Comparison of ENCODE assay signal across 8 cellular contexts in the genomic region with DNA sequence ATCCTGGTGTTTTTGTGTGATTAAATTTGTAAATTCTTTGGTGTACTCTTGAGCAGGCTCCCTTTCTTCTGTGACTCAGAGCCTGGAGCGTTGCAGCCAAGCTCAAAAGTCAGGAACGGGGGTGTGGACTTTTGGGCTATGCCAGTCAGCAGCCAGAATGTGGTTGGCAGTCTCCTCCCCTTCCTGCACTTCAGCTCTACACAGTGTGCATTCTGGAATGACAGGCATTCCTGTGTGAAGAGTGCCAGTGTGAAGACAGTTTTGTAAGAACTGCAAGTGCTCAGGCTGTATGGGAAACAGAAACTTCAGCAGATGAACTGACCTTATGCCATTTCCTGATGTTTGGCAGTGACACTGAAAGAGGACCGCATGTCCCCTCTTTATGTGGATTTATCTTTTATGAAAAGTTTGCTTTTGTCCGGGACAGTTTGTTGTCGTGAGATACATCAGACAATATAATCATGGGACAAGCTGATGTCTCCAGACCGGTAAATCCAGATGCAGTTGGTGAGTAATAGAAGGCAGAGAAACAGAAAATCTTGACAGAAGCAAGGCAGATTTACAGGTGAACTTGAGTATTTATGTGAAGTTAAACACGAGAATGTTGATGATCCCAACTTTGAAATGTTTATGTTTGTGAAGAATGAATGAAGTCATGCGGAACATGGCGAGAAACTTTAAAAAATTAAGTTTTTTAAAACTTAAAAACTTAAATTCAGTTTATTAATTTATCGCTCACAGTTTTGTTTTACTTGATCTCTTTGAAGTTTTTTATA.
DNase-seq lines count a peak whose midpoint lies in the region; ATAC-seq and TF ChIP-seq lines count a peak whose summit lies in the region.

No MANE protein-coding gene starts in this region.

- H3K36me3 ChIP-seq in adipocyte (ENCODE audit: control insufficient read depth, insufficient read depth, low read length, severe bottlenecking) = no peaks in the 10 kb centered on the region
- no peaks in the 10 kb centered on the region for H3K36me3 ChIP-seq in CD4-positive, alpha-beta memory T cell (ENCODE audit: insufficient read depth, low read length)

- H3K27me3 Mint-ChIP-seq in progenitor cell of endocrine pancreas = no peaks in the 10 kb centered on the region
- no peaks in the 10 kb centered on the region for H3K27me3 Mint-ChIP-seq in CD4-positive, alpha-beta memory T cell

- intact Hi-C loops in left cardiac atrium (cut with DNase I) = no loop called here
- intact Hi-C loops in CD4-positive, alpha-beta memory T cell (cut with micrococcal nuclease) = no loop called here

- peak overlapping the region; percentile 38 for H3K27ac Mint-ChIP-seq in progenitor cell of endocrine pancreas
- peak overlapping the region in 3 of 7 donors; percentile 37 to 85 (median 80) for H3K27ac Mint-ChIP-seq in CD4-positive, alpha-beta memory T cell

- H3K4me1 Mint-ChIP-seq in progenitor cell of endocrine pancreas (ENCODE audit: low read depth) = peaks cover 6% of the 10 kb centered on the region
- peaks cover 3 to 8% (median 7%) of the 10 kb centered on the region in 4 donors for H3K4me1 Mint-ChIP-seq in CD4-positive, alpha-beta memory T cell

- POLR2A ChIA-PET in CD4-positive, alpha-beta memory T cell (lab: Charles Lee; ENCODE audit: partially characterized antibody) = interaction anchor here (0.6 kb wide), 1 partner anchor 68 kb away, joined by 3 read pairs; the partner anchor contains the start of gene RCC1

- no peaks in the 10 kb centered on the region for H3K27me3 ChIP-seq in adipocyte (replicated peaks; ENCODE audit: control insufficient read depth, insufficient read depth, low read length)
- no peaks in the 10 kb centered on the region for H3K27me3 ChIP-seq in CD4-positive, alpha-beta memory T cell (ENCODE audit: insufficient read depth, low read length)

- H3K4me3 ChIP-seq in adipocyte (ENCODE audit: low read length) = peak overlapping the region; percentile 78
- H3K4me3 ChIP-seq in CD4-positive, alpha-beta memory T cell (ENCODE audit: low read length in 2 of 2) = no peak overlapping the region

- no peak overlapping the region for H3K4me3 Mint-ChIP-seq in progenitor cell of endocrine pancreas (ENCODE audit: low read depth)
- peak overlapping the region in 1 of 8 donors; percentile 59 for H3K4me3 Mint-ChIP-seq in CD4-positive, alpha-beta memory T cell

- peaks cover 29% of the 10 kb centered on the region for H3K4me1 ChIP-seq in adipocyte (ENCODE audit: control insufficient read depth, insufficient read depth, low read length)
- H3K4me1 ChIP-seq in CD4-positive, alpha-beta memory T cell (ENCODE audit: insufficient read depth, low read length) = peaks cover 10% of the 10 kb centered on the region

- H3K36me3 Mint-ChIP-seq in progenitor cell of endocrine pancreas (ENCODE audit: insufficient read depth) = peaks cover 7% of the 10 kb centered on the region
- peaks cover 3 to 7% of the 10 kb centered on the region in 2 donors for H3K36me3 Mint-ChIP-seq in CD4-positive, alpha-beta memory T cell

- peak; percentile 99 to 100 for ATAC-seq in left cardiac atrium

- no peak for TF ChIP-seq CTCF in progenitor cell of endocrine pancreas (IDR thresholded peaks at IDR 0.05; ENCODE audit: unreplicated experiment)

- CTCF ChIA-PET in CD4-positive, alpha-beta memory T cell (lab: Charles Lee; ENCODE audit: partially characterized antibody) = no interaction called here

- H3K9me3 ChIP-seq in adipocyte (ENCODE audit: control insufficient read depth, low read length) = no peaks in the 10 kb centered on the region
- no peaks in the 10 kb centered on the region for H3K9me3 ChIP-seq in CD4-positive, alpha-beta memory T cell (ENCODE audit: control insufficient read depth in 1 of 2, low read length in 2 of 2)

- DNase-seq in stimulated activated CD4-positive, alpha-beta T cell treated with anti-CD3 and anti-CD28 coated beads, Interleukin-1b, Interleukin-23, amount 100 ng/mL, for 48 hours = peak; percentile 6
- no peak for DNase-seq in stimulated activated CD4-positive, alpha-beta T cell treated with anti-CD3 and anti-CD28 coated beads, Interleukin-2, amount 100 ng/mL, for 48 hours
- DNase-seq in MV-4-11 (lab: John Stamatoyannopoulos, UW) = peak; percentile 86
- DNase-seq in adipocyte (ENCODE audit: low read depth) = peak; percentile 97
- DNase-seq in left cardiac atrium = peak; percentile 86
- DNase-seq in progenitor cell of endocrine pancreas (ENCODE audit: low spot score, unreplicated experiment) = no peak
- no peak for DNase-seq in CD4-positive, alpha-beta memory T cell
- no peak for DNase-seq in stimulated activated CD4-positive, alpha-beta T cell treated with anti-CD3 and anti-CD28 coated beads, Interleukin-4, amount 100 ng/mL, for 1 hour

- H3K9me3 Mint-ChIP-seq in progenitor cell of endocrine pancreas (ENCODE audit: low read depth) = no peaks in the 10 kb centered on the region
- no peaks in the 10 kb centered on the region for H3K9me3 Mint-ChIP-seq in CD4-positive, alpha-beta memory T cell

- H3K9ac ChIP-seq in adipocyte (ENCODE audit: low read length) = peak overlapping the region; percentile 81

- no peak overlapping the region for H3K27ac ChIP-seq in CD4-positive, alpha-beta memory T cell (ENCODE audit: low read depth, low read length)

Comparison
In these comparisons a context has a peak if more than half of its experiments do, and no peak if none do; other contexts are left out.
1. DNase-seq: peak in stimulated activated CD4-positive, alpha-beta T cell treated with anti-CD3 and anti-CD28 coated beads, Interleukin-1b, Interleukin-23, amount 100 ng/mL, for 48 hours (single experiment), MV-4-11 (single experiment), adipocyte (single experiment) and left cardiac atrium (single experiment); none in stimulated activated CD4-positive, alpha-beta T cell treated with anti-CD3 and anti-CD28 coated beads, Interleukin-2, amount 100 ng/mL, for 48 hours (0 of 2), progenitor cell of endocrine pancreas (single experiment), CD4-positive, alpha-beta memory T cell (0 of 5) and stimulated activated CD4-positive, alpha-beta T cell treated with anti-CD3 and anti-CD28 coated beads, Interleukin-4, amount 100 ng/mL, for 1 hour (single experiment).